13 cellular contexts compared by ENCODE assay signal in genomic region chr1:30762152-30762930, GRCh38. TPM values are rescaled to one million over a fixed set of nuclear protein-coding genes. Genes with fewer than 3 reads are reported as not detected.
DNase-seq lines count a peak whose midpoint lies in the region; ATAC-seq and TF ChIP-seq lines count a peak whose summit lies in the region.
"Had no signal": no experiment of that assay in that cellular context is flagged by ENCODE, and none has a peak within 500 bp of the region (broad histone marks: within the 10 kb centered on the region; RNA-seq: fewer than 3 reads in every experiment).

No MANE protein-coding gene starts in this region.

- H3K27ac Mint-ChIP-seq in CD4-positive, alpha-beta T cell, result peak overlapping the region; percentile 66
- H3K27ac Mint-ChIP-seq in activated T-helper 2 cell treated with anti-CD3 and anti-CD28 coated beads, Interferon-gamma antibody, Interleukin-2, Interleukin-4, amounts not matched to agents 10 μg/mL and 5 μg/mL and 100 μg/mL, durations not matched to agents 14 hours and 24 hours and 36 hours, result peak overlapping the region; percentile 74
- H3K27ac Mint-ChIP-seq in naive B cell, result peak overlapping the region; percentile 88 to 98 (median 96)

- POLR2A ChIA-PET in CD4-positive, alpha-beta T cell (lab: Charles Lee), result interaction anchor here (1.2 to 13.4 kb wide), 6 partner anchors 15 to 43 kb away, joined by 4 to 457 read pairs (median 6); no protein-coding TSS in a partner anchor

- H3K4me1 Mint-ChIP-seq in CD4-positive, alpha-beta T cell (ENCODE audit: low read depth), result peaks cover 87% of the 10 kb centered on the region
- H3K4me1 Mint-ChIP-seq in activated T-helper 2 cell treated with anti-CD3 and anti-CD28 coated beads, Interferon-gamma antibody, Interleukin-2, Interleukin-4, amounts not matched to agents 10 μg/mL and 5 μg/mL and 100 μg/mL, durations not matched to agents 14 hours and 24 hours and 36 hours (ENCODE audit: low read depth), result peaks cover 71% of the 10 kb centered on the region
- peaks cover 60 to 86% (median 84%) of the 10 kb centered on the region in 3 donors for H3K4me1 Mint-ChIP-seq in naive B cell

- H3K27me3 Mint-ChIP-seq in CD4-positive, alpha-beta T cell, result no peaks in the 10 kb centered on the region
- no peaks in the 10 kb centered on the region for H3K27me3 Mint-ChIP-seq in activated T-helper 2 cell treated with anti-CD3 and anti-CD28 coated beads, Interferon-gamma antibody, Interleukin-2, Interleukin-4, amounts not matched to agents 10 μg/mL and 5 μg/mL and 100 μg/mL, durations not matched to agents 14 hours and 24 hours and 36 hours (ENCODE audit: low read depth)
- no peaks in the 10 kb centered on the region for H3K27me3 Mint-ChIP-seq in naive B cell

- H3K27me3 ChIP-seq in CD4-positive, alpha-beta T cell (ENCODE audit: control insufficient read depth, insufficient read depth, low read length), result no peaks in the 10 kb centered on the region
- H3K27me3 ChIP-seq in right atrium auricular region, result no peaks in the 10 kb centered on the region
- H3K27me3 ChIP-seq: hepatocyte had no signal

- CTCF ChIA-PET in CD4-positive, alpha-beta T cell (lab: Charles Lee), result interaction anchor here (0.9 to 5.2 kb wide), 4 partner anchors 17 to 43 kb away, joined by 3 to 47 read pairs (median 12); no protein-coding TSS in a partner anchor

- H3K9me3 Mint-ChIP-seq in CD4-positive, alpha-beta T cell, result no peaks in the 10 kb centered on the region
- no peaks in the 10 kb centered on the region for H3K9me3 Mint-ChIP-seq in activated T-helper 2 cell treated with anti-CD3 and anti-CD28 coated beads, Interferon-gamma antibody, Interleukin-2, Interleukin-4, amounts not matched to agents 10 μg/mL and 5 μg/mL and 100 μg/mL, durations not matched to agents 14 hours and 24 hours and 36 hours
- H3K9me3 Mint-ChIP-seq in naive B cell, result no peaks in the 10 kb centered on the region

- no peaks in the 10 kb centered on the region for H3K36me3 ChIP-seq in right atrium auricular region

- peak overlapping the region; percentile 36 for H3K27ac ChIP-seq in CD4-positive, alpha-beta T cell (ENCODE audit: low read depth, low read length)
- H3K27ac ChIP-seq in right atrium auricular region, result no peak overlapping the region
- H3K27ac ChIP-seq: hepatocyte, parathyroid adenoma had no signal

- no peak overlapping the region for H3K4me3 ChIP-seq in right atrium auricular region
- H3K4me3 ChIP-seq: hepatocyte had no signal

- in situ Hi-C loops in GM13977 (cut with MboI; ENCODE audit: low pct_unique_long_range_greater_than_20kb, low sequenced_read_pairs, unreplicated experiment), result no loop called here

- peaks cover 3% of the 10 kb centered on the region for H3K36me3 Mint-ChIP-seq in CD4-positive, alpha-beta T cell (ENCODE audit: low read depth)
- peaks cover under 1% of the 10 kb centered on the region for H3K36me3 Mint-ChIP-seq in activated T-helper 2 cell treated with anti-CD3 and anti-CD28 coated beads, Interferon-gamma antibody, Interleukin-2, Interleukin-4, amounts not matched to agents 10 μg/mL and 5 μg/mL and 100 μg/mL, durations not matched to agents 14 hours and 24 hours and 36 hours (ENCODE audit: low read depth)
- H3K36me3 Mint-ChIP-seq in naive B cell, result peaks cover 0 to 4% of the 10 kb centered on the region in 2 donors

- no peak for TF ChIP-seq CTCF in CD4-positive, alpha-beta T cell (IDR thresholded peaks at IDR 0.05)
- TF ChIP-seq CTCF in GM13977 (IDR thresholded peaks at IDR 0.05; ENCODE audit: extremely low read depth, insufficient read depth, missing control alignments) (no peak), right atrium auricular region (IDR thresholded peaks at IDR 0.05) (no peak)

- peaks cover 0 to 8% of the 10 kb centered on the region in 2 donors for H3K4me1 ChIP-seq in right atrium auricular region
- H3K4me1 ChIP-seq: parathyroid adenoma had no signal

- peak overlapping the region; percentile 51 for H3K4me3 Mint-ChIP-seq in CD4-positive, alpha-beta T cell
- H3K4me3 Mint-ChIP-seq in activated T-helper 2 cell treated with anti-CD3 and anti-CD28 coated beads, Interferon-gamma antibody, Interleukin-2, Interleukin-4, amounts not matched to agents 10 μg/mL and 5 μg/mL and 100 μg/mL, durations not matched to agents 14 hours and 24 hours and 36 hours (ENCODE audit: low read depth), result no peak overlapping the region
- peak overlapping the region; percentile 72 to 91 (median 86) for H3K4me3 Mint-ChIP-seq in naive B cell

- no peak for DNase-seq in CD4-positive, alpha-beta T cell
- DNase-seq in GM13977 (ENCODE audit: low spot score), result peak; percentile 67
- DNase-seq in activated T-helper 2 cell treated with anti-CD3 and anti-CD28 coated beads, Interferon-gamma antibody, Interleukin-2, Interleukin-4, amounts not matched to agents 10 μg/mL and 5 μg/mL and 100 μg/mL, durations not matched to agents 14 hours and 24 hours and 36 hours (ENCODE audit: low spot score), result no peak
- DNase-seq in naive B cell, result peak; percentile 70
- no peak for DNase-seq in right atrium auricular region (ENCODE audit: low spot score)
- no peak for DNase-seq in NOMO-1 (lab: John Stamatoyannopoulos, UW; ENCODE audit: unreplicated experiment in 2 of 2)
- DNase-seq: NCI-H1092 treated with DMSO at 0.1 percent for 48 hours had no signal

- intact Hi-C loops in CD4-positive, alpha-beta T cell (cut with DNase I, micrococcal nuclease), result no loop called here
- intact Hi-C loops in activated T-helper 2 cell treated with anti-CD3 and anti-CD28 coated beads, Interferon-gamma antibody, Interleukin-2, Interleukin-4, amounts not matched to agents 10 μg/mL and 5 μg/mL and 100 μg/mL, durations not matched to agents 14 hours and 24 hours and 36 hours (cut with micrococcal nuclease), result no loop called here

- no peak for ATAC-seq in CD4-positive, alpha-beta T cell (ENCODE audit: poor library complexity)
- ATAC-seq in naive B cell (ENCODE audit: low read depth in 2 of 2) (peak; percentile 71 to 73), HG03457 (IDR thresholded peaks at IDR 0.05; ENCODE audit: unreplicated experiment) (no peak), GM18498 (IDR thresholded peaks at IDR 0.05; ENCODE audit: unreplicated experiment) (no peak)

- H3K9me3 ChIP-seq in CD4-positive, alpha-beta T cell (ENCODE audit: control insufficient read depth, low read length), result no peaks in the 10 kb centered on the region
- no peaks in the 10 kb centered on the region for H3K9me3 ChIP-seq in right atrium auricular region

RNA-seq across cellular contexts. Expression of gene LAPTM5, which starts 4.8 kb away (rescaled TPM):
- total RNA-seq in CD4-positive, alpha-beta T cell, result 100 to 1,000 TPM; 625 to 642 TPM
- total RNA-seq in activated T-helper 2 cell treated with anti-CD3 and anti-CD28 coated beads, Interferon-gamma antibody, Interleukin-2, Interleukin-4, amounts not matched to agents 10 μg/mL and 5 μg/mL and 100 μg/mL, durations not matched to agents 14 hours and 24 hours and 36 hours, result 184 and 189 TPM in 2 replicates
- polyA plus RNA-seq in naive B cell (ENCODE audit: low read depth in 6 of 6), result 1,000 to 10,000 TPM; 1,442 to 2,525 (median 1,701) TPM
- 10 to 100 TPM; 17.4 to 62.8 TPM for total RNA-seq in right atrium auricular region

RNA-seq across cellular contexts. Expression of gene MATN1, which starts 39.0 kb away (rescaled TPM):
- total RNA-seq in CD4-positive, alpha-beta T cell, result 1 to 10 TPM; 2.5 to 2.7 TPM
- 0.21 and 0.44 TPM in 2 replicates for total RNA-seq in activated T-helper 2 cell treated with anti-CD3 and anti-CD28 coated beads, Interferon-gamma antibody, Interleukin-2, Interleukin-4, amounts not matched to agents 10 μg/mL and 5 μg/mL and 100 μg/mL, durations not matched to agents 14 hours and 24 hours and 36 hours
- 1 to 10 TPM in 2 of 6 donors, under 1 TPM in 4; 0.21 to 3.1 (median 0.39) TPM for polyA plus RNA-seq in naive B cell (ENCODE audit: low read depth in 6 of 6)
- not detected for total RNA-seq in right atrium auricular region
- total RNA-seq: epithelial cell of proximal tubule had no signal
- polyA plus RNA-seq: liver had no signal

Comparison
In these comparisons a context has a peak if more than half of its experiments do, and no peak if none do; other contexts are left out.
1. ATAC-seq: peak in naive B cell (2 of 2); none in CD4-positive, alpha-beta T cell (single experiment), HG03457 (single experiment) and GM18498 (single experiment).
2. DNase-seq: peak in GM13977 (single experiment) and naive B cell (single experiment); none in CD4-positive, alpha-beta T cell (0 of 10), activated T-helper 2 cell treated with anti-CD3 and anti-CD28 coated beads, Interferon-gamma antibody, Interleukin-2, Interleukin-4, amounts not matched to agents 10 μg/mL and 5 μg/mL and 100 μg/mL, durations not matched to agents 14 hours and 24 hours and 36 hours (single experiment), right atrium auricular region (single experiment) and NOMO-1 (0 of 2).
3. Peak in every context shown above with its lines, with median percentiles within 50 percentile points of each other: H3K27ac Mint-ChIP-seq.